ENCODE assay signal across 14 cellular contexts in the genomic region with DNA sequence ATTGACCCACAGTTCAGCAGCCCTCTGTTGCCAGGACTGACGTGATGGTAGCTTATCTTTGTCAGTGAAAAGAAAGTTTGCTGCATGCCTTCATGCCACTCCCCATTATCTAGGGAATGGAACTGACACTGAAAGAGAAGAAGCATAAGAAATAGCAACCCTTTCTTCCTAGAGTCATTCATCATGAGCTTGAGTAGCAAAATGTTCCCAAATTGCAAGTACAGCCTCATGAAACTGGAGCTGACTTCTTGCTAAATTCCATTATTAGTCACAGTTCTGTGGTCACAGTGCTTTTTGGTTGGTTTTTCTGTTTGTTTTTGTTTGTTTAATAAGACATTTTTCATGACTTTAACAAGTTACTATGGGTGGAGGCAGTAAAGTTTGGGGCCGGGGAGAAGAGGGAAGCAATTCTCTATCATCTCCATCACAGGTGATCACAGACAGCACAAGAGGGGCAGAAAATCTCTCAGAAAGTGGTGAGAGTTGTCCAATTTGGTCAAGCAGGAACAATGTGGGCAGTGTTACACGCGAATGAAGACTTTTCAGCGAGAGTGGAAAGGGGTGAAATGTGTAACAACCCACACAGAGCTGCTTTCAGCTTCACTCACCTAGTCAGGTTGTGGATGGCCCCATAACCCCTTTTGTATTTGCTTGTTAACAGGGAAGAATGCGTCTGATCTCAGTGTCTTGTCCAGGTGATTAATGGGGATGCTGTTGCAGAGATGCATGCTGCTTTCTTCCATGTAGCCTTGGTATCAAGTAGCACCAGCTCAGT.
DNase-seq lines count a peak whose midpoint lies in the region; ATAC-seq and TF ChIP-seq lines count a peak whose summit lies in the region.
"Had no signal": no experiment of that assay in that cellular context is flagged by ENCODE, and none has a peak within 500 bp of the region (broad histone marks: within the 10 kb centered on the region; RNA-seq: fewer than 3 reads in every experiment).

No MANE protein-coding gene starts in this region.

- H3K27me3 ChIP-seq in SJCRH30: no peaks in the 10 kb centered on the region
- H3K27me3 ChIP-seq in dorsolateral prefrontal cortex: no peaks in the 10 kb centered on the region
- H3K27me3 ChIP-seq: BLaER1 treated with 17β-estradiol and CSF1 and Interleukin-3, amounts not matched to agents 10 nM and 100 nM; uterus had no signal

- no peak for TF ChIP-seq CTCF in dorsolateral prefrontal cortex (IDR thresholded peaks at IDR 0.05 in 54 of 56, conservative IDR thresholded peaks at IDR 0.05 in 2 of 56; ENCODE audit: low read depth in 1 of 56, partially characterized antibody in 56 of 56)

- H3K4me3 ChIP-seq in SJCRH30: no peak overlapping the region
- no peak overlapping the region for H3K4me3 ChIP-seq in dorsolateral prefrontal cortex
- H3K4me3 ChIP-seq: BLaER1 treated with 17β-estradiol and CSF1 and Interleukin-3, amounts not matched to agents 10 nM and 100 nM; uterus had no signal

- H3K9me3 ChIP-seq in SJCRH30 (replicated peaks): no peaks in the 10 kb centered on the region; the same call in 1 of the 2 replicates
- H3K9me3 ChIP-seq: uterus had no signal

- H3K27ac ChIP-seq in SJCRH30 (peak overlapping the region; percentile 24), dorsolateral prefrontal cortex (no peak overlapping the region)
- H3K27ac ChIP-seq: BLaER1 treated with 17β-estradiol and CSF1 and Interleukin-3, amounts not matched to agents 10 nM and 100 nM; KMS-11; uterus had no signal

- no peaks in the 10 kb centered on the region for H3K36me3 ChIP-seq in SJCRH30
- H3K36me3 ChIP-seq: BLaER1 treated with 17β-estradiol and CSF1 and Interleukin-3, amounts not matched to agents 10 nM and 100 nM; uterus had no signal

- intact Hi-C loops in dorsolateral prefrontal cortex (cut with DNase I): no loop called here

- ATAC-seq in GM19035 (IDR thresholded peaks at IDR 0.05; ENCODE audit: unreplicated experiment): peak; percentile 90
- ATAC-seq in HG02852 (IDR thresholded peaks at IDR 0.05; ENCODE audit: unreplicated experiment): peak; percentile 92
- ATAC-seq: WTC11 had no signal

- DNase-seq in AG20443 (ENCODE audit: low spot score): peak; percentile 12
- peak; percentile 11 to 61 for DNase-seq in SJCRH30
- no peak for DNase-seq in dorsolateral prefrontal cortex
- DNase-seq in cerebellar cortex (ENCODE audit: low spot score): no peak
- no peak for DNase-seq in HPDE6-E6E7 (ENCODE audit: extremely low spot score)
- DNase-seq in NCI-H526 treated with DMSO at 0.1 percent for 48 hours (lab: John Stamatoyannopoulos, UW): no peak
- DNase-seq: naive B cell; stimulated activated CD4-positive, alpha-beta T cell treated with anti-CD3 and anti-CD28 coated beads, Interleukin-4, amount 100 ng/mL, for 24 hours; uterus had no signal

- H3K4me1 ChIP-seq in SJCRH30: peaks cover 31% of the 10 kb centered on the region
- H3K4me1 ChIP-seq: BLaER1 treated with 17β-estradiol and CSF1 and Interleukin-3, amounts not matched to agents 10 nM and 100 nM; uterus had no signal

Comparison
In these comparisons a context has a peak if more than half of its experiments do, and no peak if none do; other contexts are left out.
1. DNase-seq: peak in AG20443 (single experiment) and SJCRH30 (2 of 2); none in dorsolateral prefrontal cortex (0 of 10), cerebellar cortex (single experiment), HPDE6-E6E7 (single experiment) and NCI-H526 treated with DMSO at 0.1 percent for 48 hours (single experiment).